In genomic region chr4:153151535-153152452, GRCh38 we compare ENCODE assay signal across 8 cellular contexts. TPM values are rescaled to one million over a fixed set of nuclear protein-coding genes. Genes with fewer than 3 reads are reported as not detected.
DNase-seq lines count a peak whose midpoint lies in the region; ATAC-seq, FAIRE-seq and TF ChIP-seq lines count a peak whose summit lies in the region.

No MANE protein-coding gene starts in this region.

- H3K4me2 ChIP-seq in HepG2 (ENCODE audit: low read depth, low read length) (no peak overlapping the region), MM.1S (ENCODE audit: low read depth, low read length) (no peak overlapping the region)

- FAIRE-seq in HepG2 (lab: Jason Lieb, UNC): no peak

- TF ChIP-seq RAD21 in HepG2 (CRISPR knock-in tag; IDR thresholded peaks at IDR 0.05): no peak

- H3K4me1 Mint-ChIP-seq in stimulated activated effector memory CD8-positive, alpha-beta T cell treated with anti-CD3 and anti-CD28 coated beads, Interleukin-12 subunit alpha, Interleukin-12 subunit beta, amount 100 ng/mL, for 72 hours: peaks cover 29% of the 10 kb centered on the region

- intact Hi-C loops in HepG2 (cut with micrococcal nuclease; ENCODE audit: unreplicated experiment) (no loop called here), posterior vena cava (cut with DNase I) (no loop called here)

- no peak for TF ChIP-seq POLR2A in HepG2 (IDR thresholded peaks at IDR 0.05; ENCODE audit: insufficient read depth in 1 of 2, low read depth in 2 of 2, low read length in 2 of 2)

- peaks cover 15% of the 10 kb centered on the region for H3K4me1 ChIP-seq in ES-I3 (ENCODE audit: insufficient read depth, low read length)
- peaks cover 18% of the 10 kb centered on the region for H3K4me1 ChIP-seq in HepG2 (ENCODE audit: insufficient read depth, low read length)
- no peaks in the 10 kb centered on the region for H3K4me1 ChIP-seq in MM.1S (ENCODE audit: low read length)

- no peaks in the 10 kb centered on the region for H3K9me3 Mint-ChIP-seq in stimulated activated effector memory CD8-positive, alpha-beta T cell treated with anti-CD3 and anti-CD28 coated beads, Interleukin-12 subunit alpha, Interleukin-12 subunit beta, amount 100 ng/mL, for 72 hours

- H3K9ac ChIP-seq in ES-I3 (ENCODE audit: low read depth, low read length) (peak overlapping the region; percentile 51; the same call in 1 of the 2 replicates), HepG2 (ENCODE audit: insufficient read depth, low read depth, low read length) (no peak overlapping the region), MM.1S (ENCODE audit: low read length) (no peak overlapping the region)

- H3K4me3 Mint-ChIP-seq in stimulated activated effector memory CD8-positive, alpha-beta T cell treated with anti-CD3 and anti-CD28 coated beads, Interleukin-12 subunit alpha, Interleukin-12 subunit beta, amount 100 ng/mL, for 72 hours: peak overlapping the region; percentile 85

- H4K20me1 ChIP-seq in HepG2 (ENCODE audit: insufficient read depth, low read length): no peaks in the 10 kb centered on the region
- no peaks in the 10 kb centered on the region for H4K20me1 ChIP-seq in MM.1S (ENCODE audit: insufficient read depth, low read length)

- H3F3A ChIP-seq in MM.1S (ENCODE audit: insufficient read depth, low read length): no peaks in the 10 kb centered on the region

- H3K36me3 ChIP-seq in ES-I3 (ENCODE audit: insufficient read depth, low read length) (no peaks in the 10 kb centered on the region), HepG2 (replicated peaks in 1 of 2; ENCODE audit: control insufficient read depth in 1 of 2, insufficient read depth in 2 of 2, low read length in 2 of 2) (no peaks in the 10 kb centered on the region), MM.1S (replicated peaks; ENCODE audit: insufficient read depth, low read length) (no peaks in the 10 kb centered on the region)

- no peaks in the 10 kb centered on the region for H3K9me3 ChIP-seq in ES-I3 (ENCODE audit: control insufficient read depth, insufficient read depth, low read length)
- no peaks in the 10 kb centered on the region for H3K9me3 ChIP-seq in HepG2 (ENCODE audit: low read length)
- H3K9me3 ChIP-seq in MM.1S (replicated peaks; ENCODE audit: insufficient read depth, low read length): no peaks in the 10 kb centered on the region

- POLR2A ChIA-PET in HepG2 (lab: Yijun Ruan, JAX): no interaction called here

- no peaks in the 10 kb centered on the region for H3K79me2 ChIP-seq in HepG2 (ENCODE audit: insufficient read depth, low read length)
- H3K79me2 ChIP-seq in MM.1S (ENCODE audit: low read length): no peaks in the 10 kb centered on the region

- H3K27me3 ChIP-seq in HepG2 (ENCODE audit: control insufficient read depth in 1 of 2, insufficient read depth in 2 of 2, low read length in 2 of 2): peaks cover 6 to 43% of the 10 kb centered on the region in 2 experiments
- H3K27me3 ChIP-seq in MM.1S (replicated peaks; ENCODE audit: insufficient read depth, low read length): 0 out of 2 replicates have a peak, but pooled peaks cover 6% of the 10 kb centered on the region

- H3K27ac ChIP-seq in HepG2 (ENCODE audit: extremely low read length, insufficient read depth, low read length): no peak overlapping the region
- no peak overlapping the region for H3K27ac ChIP-seq in MM.1S (ENCODE audit: low read length)

- BruUV-seq in HepG2 (replicated peaks; lab: Mats Ljungman, UMichigan): no TSS peak

- CTCF ChIA-PET in HepG2 (lab: Yijun Ruan, JAX; ENCODE audit: low intra/inter-chr PET ratio, low total read pairs): no interaction called here

- in situ Hi-C loops in HepG2 (cut with HindIII; ENCODE audit: extremely low pct_ligation_motif_present, low pct_unique_long_range_greater_than_20kb): loop anchor here (10.0 kb wide), 1 partner anchor 423 kb away; no protein-coding TSS in a partner anchor

- 34% methylated on average over 24 of the region's 31 CpGs for WGBS in HepG2 (ENCODE audit: low lambda C conversion rate)

- H3K27ac Mint-ChIP-seq in stimulated activated effector memory CD8-positive, alpha-beta T cell treated with anti-CD3 and anti-CD28 coated beads, Interleukin-12 subunit alpha, Interleukin-12 subunit beta, amount 100 ng/mL, for 72 hours: no peak overlapping the region

- TF ChIP-seq EP300 in HepG2 (IDR thresholded peaks at IDR 0.05; ENCODE audit: low read depth in 2 of 2, low read length in 2 of 2) (no peak), HepG2 (CRISPR knock-in tag; IDR thresholded peaks at IDR 0.05; ENCODE audit: borderline replicate concordance) (no peak)

- no peak for TF ChIP-seq CTCF in cardiac fibroblast (IDR thresholded peaks at IDR 0.05; ENCODE audit: low read depth, low read length)
- no peak for TF ChIP-seq CTCF in HepG2 (CRISPR knock-in tag; IDR thresholded peaks at IDR 0.05)
- TF ChIP-seq CTCF in MM.1S (IDR thresholded peaks at IDR 0.05; ENCODE audit: low read length): no peak

- H3K36me3 Mint-ChIP-seq in stimulated activated effector memory CD8-positive, alpha-beta T cell treated with anti-CD3 and anti-CD28 coated beads, Interleukin-12 subunit alpha, Interleukin-12 subunit beta, amount 100 ng/mL, for 72 hours: no peaks in the 10 kb centered on the region

- H3K9me2 ChIP-seq in MM.1S (replicated peaks; ENCODE audit: insufficient read depth, low read length): no peaks in the 10 kb centered on the region

- H2AFZ ChIP-seq in HepG2 (ENCODE audit: low read length) (no peak overlapping the region), MM.1S (ENCODE audit: low read length) (no peak overlapping the region)

- H3K4me3 ChIP-seq in cardiac fibroblast (replicated peaks in 1 of 2; ENCODE audit: low read depth in 2 of 2, low read length in 2 of 2) (no peak overlapping the region), HepG2 (replicated peaks in 1 of 3; ENCODE audit: insufficient read depth in 1 of 3, low read depth in 2 of 3, low read length in 3 of 3) (no peak overlapping the region), MM.1S (ENCODE audit: low read length) (no peak overlapping the region)

- DNase-seq in HuH-7 (ENCODE audit: low spot score) (peak; percentile 58), NOMO-1 treated with DMSO at 0.1 percent for 48 hours (lab: John Stamatoyannopoulos, UW; ENCODE audit: unreplicated experiment) (peak; percentile 91), cardiac fibroblast (ENCODE audit: low read depth in 2 of 2) (peak; percentile 34 to 40), HepG2 (ENCODE audit: low spot score) (no peak), MM.1S (no peak), posterior vena cava (ENCODE audit: low spot score) (no peak)
- DNase-seq in stimulated activated effector memory CD8-positive, alpha-beta T cell treated with anti-CD3 and anti-CD28 coated beads, Interleukin-12 subunit alpha, Interleukin-12 subunit beta, amount 100 ng/mL, for 72 hours (ENCODE audit: low spot score in 2 of 2): no peak

- ATAC-seq in HepG2: no peak
- ATAC-seq in stimulated activated effector memory CD8-positive, alpha-beta T cell treated with anti-CD3 and anti-CD28 coated beads, Interleukin-12 subunit alpha, Interleukin-12 subunit beta, amount 100 ng/mL, for 72 hours: no peak

TF ChIP-seq in HepG2, 621 proteins besides CTCF, POLR2A, EP300 and RAD21 (continues in another document):
- TF ChIP-seq SKI (IDR thresholded peaks at IDR 0.05; ENCODE audit: partially characterized antibody) (no peak), SETDB1 (CRISPR knock-in tag; IDR thresholded peaks at IDR 0.05; ENCODE audit: borderline replicate concordance) (no peak), TIGD3 (CRISPR knock-in tag; IDR thresholded peaks at IDR 0.05; ENCODE audit: borderline replicate concordance) (no peak), KMT2A (CRISPR knock-in tag; IDR thresholded peaks at IDR 0.05) (no peak), CEBPB (IDR thresholded peaks at IDR 0.05; ENCODE audit: borderline replicate concordance, low read depth, low read length) (peak; percentile 52; the same call in 1 of the 2 replicates), HNRNPLL (IDR thresholded peaks at IDR 0.05; ENCODE audit: low read depth, low read length, poor library complexity, severe bottlenecking) (peak; percentile 99), SRF (IDR thresholded peaks at IDR 0.05; ENCODE audit: low read depth, low read length) (no peak), ZNF317 (CRISPR knock-in tag; IDR thresholded peaks at IDR 0.05) (no peak)

RNA-seq across cellular contexts. Expression of gene TRIM2, which starts 52.4 kb away (rescaled TPM):
- total RNA-seq in HepG2 (2016; rRNA removed; fragmentation: Illumina TruSeq; extraction: Trizol): 4.2 and 7.0 TPM in 2 replicates
- total RNA-seq in HepG2 (2016; cell fraction: cytosol; rRNA removed; fragmentation: Illumina TruSeq; extraction: Trizol; ENCODE audit: low read depth): 1.8 and 2.6 TPM in 2 replicates
- total RNA-seq in HepG2 (2016; cell fraction: insoluble cytoplasmic fraction; rRNA removed; fragmentation: Illumina TruSeq; extraction: Trizol): 3.7 and 4.1 TPM in 2 replicates
- 1.2 and 1.3 TPM in 2 replicates for total RNA-seq in HepG2 (2016; cell fraction: membrane; rRNA removed; fragmentation: Illumina TruSeq; extraction: Trizol)
- total RNA-seq in HepG2 (2016; cell fraction: nucleus; rRNA removed; fragmentation: Illumina TruSeq; extraction: Trizol): 5.2 and 6.5 TPM in 2 replicates
- polyA plus RNA-seq in HepG2 (2011; rRNA removed): 2.1 and 2.9 TPM in 2 replicates
- polyA plus RNA-seq in HepG2 (2011; cell fraction: cytosol; rRNA removed): 2.1 and 2.4 TPM in 2 replicates
- 2.8 and 4.0 TPM in 2 replicates for polyA plus RNA-seq in HepG2 (2011; cell fraction: nucleus; rRNA removed)
- 1.9 and 2.8 TPM in 2 replicates for polyA plus RNA-seq in HepG2 (2012)
- polyA plus RNA-seq in HepG2 (2016; cell fraction: cytosol; fragmentation: Illumina TruSeq; extraction: Trizol; ENCODE audit: low read depth): 0.27 and 0.29 TPM in 2 replicates
- polyA plus RNA-seq in HepG2 (2016; cell fraction: insoluble cytoplasmic fraction; fragmentation: Illumina TruSeq; extraction: Trizol; ENCODE audit: low read depth): 2.8 and 2.9 TPM in 2 replicates
- polyA plus RNA-seq in HepG2 (2016; cell fraction: membrane; fragmentation: Illumina TruSeq; extraction: Trizol; ENCODE audit: low read depth): 0.50 and 0.55 TPM in 2 replicates
- polyA plus RNA-seq in HepG2 (2016; cell fraction: nucleus; fragmentation: Illumina TruSeq; extraction: Trizol; ENCODE audit: insufficient read depth, low read depth): 2.9 and 3.5 TPM in 2 replicates
- 10.3 and 18.9 TPM in 2 replicates for polyA minus RNA-seq in HepG2 (2011; rRNA and poly(A)+ RNA removed; ENCODE audit: low replicate concordance)
- 4.3 and 6.3 TPM in 2 replicates for polyA minus RNA-seq in HepG2 (2011; cell fraction: cytosol; rRNA and poly(A)+ RNA removed)
- 10.4 and 12.2 TPM in 2 replicates for polyA minus RNA-seq in HepG2 (2011; cell fraction: nucleus; rRNA and poly(A)+ RNA removed)
- total RNA-seq in posterior vena cava: 10 to 100 TPM; 28.2 to 29.1 TPM

Comparison
In these comparisons a context has a peak if more than half of its experiments do, and no peak if none do; other contexts are left out.
1. DNase-seq: peak in HuH-7 (single experiment), NOMO-1 treated with DMSO at 0.1 percent for 48 hours (single experiment) and cardiac fibroblast (2 of 2); none in HepG2 (single experiment), stimulated activated effector memory CD8-positive, alpha-beta T cell treated with anti-CD3 and anti-CD28 coated beads, Interleukin-12 subunit alpha, Interleukin-12 subunit beta, amount 100 ng/mL, for 72 hours (0 of 2), MM.1S (single experiment) and posterior vena cava (single experiment).